In genomic region chr10:89203237-89203636, GRCh38 we compare ENCODE assay signal across 1 cellular context.
TF ChIP-seq lines count a peak whose summit lies in the region.

No MANE protein-coding gene starts in this region.

TF ChIP-seq in IMR-90, 13 proteins besides CTCF, POLR2A, EP300 and RAD21 (continued from another document):
- TF ChIP-seq MXI1 (IDR thresholded peaks at IDR 0.05; ENCODE audit: borderline replicate concordance, low read depth, low read length) (no peak), MAZ (IDR thresholded peaks at IDR 0.05; ENCODE audit: borderline replicate concordance, low read depth, low read length) (no peak), RFX5 (IDR thresholded peaks at IDR 0.05; ENCODE audit: low read depth, low read length) (no peak), CHD1 (IDR thresholded peaks at IDR 0.05; ENCODE audit: low read depth, low read length) (no peak), MAFK (IDR thresholded peaks at IDR 0.05; ENCODE audit: low read depth, low read length) (no peak), BHLHE40 (IDR thresholded peaks at IDR 0.05; ENCODE audit: low read depth, low read length) (no peak)
